ENCODE assay signal across 8 cellular contexts in genomic region chr19:58476498-58477015, GRCh38. TPM values are rescaled to one million over a fixed set of nuclear protein-coding genes. Genes with fewer than 3 reads are reported as not detected.
DNase-seq lines count a peak whose midpoint lies in the region; ATAC-seq, FAIRE-seq and TF ChIP-seq lines count a peak whose summit lies in the region.

No MANE protein-coding gene starts in this region.

- peaks cover 12% of the 10 kb centered on the region for H3F3A ChIP-seq in DOHH2 (ENCODE audit: control insufficient read depth, insufficient read depth)

- H3K4me1 Mint-ChIP-seq in IgD-negative memory B cell = peaks cover 5 to 9% (median 9%) of the 10 kb centered on the region in 3 donors
- H3K4me1 Mint-ChIP-seq in stimulated activated naive CD8-positive, alpha-beta T cell treated with anti-CD3 and anti-CD28 coated beads, Interleukin-15, amount 100 ng/mL, for 72 hours = peaks cover 45% of the 10 kb centered on the region

- H3K27me3 ChIP-seq in DOHH2 (ENCODE audit: control insufficient read depth, low read length) = no peaks in the 10 kb centered on the region

- TF ChIP-seq CTCF in DOHH2 (IDR thresholded peaks at IDR 0.05; ENCODE audit: low read depth, low read length, poor library complexity, severe bottlenecking) = no peak
- no peak for TF ChIP-seq CTCF in astrocyte of the cerebellum (IDR thresholded peaks at IDR 0.05; ENCODE audit: low read depth, low read length, missing control alignments)

- H3K4me3 ChIP-seq in DOHH2 (ENCODE audit: low read length) (peak overlapping the region; percentile 97), astrocyte of the cerebellum (ENCODE audit: low read depth, low read length) (peak overlapping the region; percentile 52)

- H3K9me2 ChIP-seq in DOHH2 (replicated peaks; ENCODE audit: control insufficient read depth, low read length) = no peaks in the 10 kb centered on the region

- peak overlapping the region; percentile 85 to 98 (median 96) for H3K4me3 Mint-ChIP-seq in IgD-negative memory B cell
- peak overlapping the region; percentile 85 to 92 for H3K4me3 Mint-ChIP-seq in stimulated activated naive CD8-positive, alpha-beta T cell treated with anti-CD3 and anti-CD28 coated beads, Interleukin-15, amount 100 ng/mL, for 72 hours

- H3K9me3 Mint-ChIP-seq in IgD-negative memory B cell = no peaks in the 10 kb centered on the region
- no peaks in the 10 kb centered on the region for H3K9me3 Mint-ChIP-seq in stimulated activated naive CD8-positive, alpha-beta T cell treated with anti-CD3 and anti-CD28 coated beads, Interleukin-15, amount 100 ng/mL, for 72 hours

- peak; percentile 2 for ATAC-seq in stimulated activated naive CD8-positive, alpha-beta T cell treated with anti-CD3 and anti-CD28 coated beads, Interleukin-15, amount 100 ng/mL, for 72 hours
- no peak for ATAC-seq in HG03354 (IDR thresholded peaks at IDR 0.05; ENCODE audit: poor library complexity, severe bottlenecking, unreplicated experiment)

- H3K36me3 ChIP-seq in DOHH2 (ENCODE audit: control insufficient read depth, low read length) = peaks cover 21% of the 10 kb centered on the region

- H3K79me2 ChIP-seq in DOHH2 (ENCODE audit: control insufficient read depth, low read length) = no peaks in the 10 kb centered on the region

- peaks cover 22% of the 10 kb centered on the region for H3K4me1 ChIP-seq in DOHH2 (ENCODE audit: control insufficient read depth, low read length)

- peak overlapping the region; percentile 34 to 96 (median 91) for H3K27ac Mint-ChIP-seq in IgD-negative memory B cell
- peak overlapping the region; percentile 82 to 97 for H3K27ac Mint-ChIP-seq in stimulated activated naive CD8-positive, alpha-beta T cell treated with anti-CD3 and anti-CD28 coated beads, Interleukin-15, amount 100 ng/mL, for 72 hours

- H3K27ac ChIP-seq in DOHH2 (ENCODE audit: low read depth, low read length) = peak overlapping the region; percentile 79

- no peaks in the 10 kb centered on the region for H3K36me3 Mint-ChIP-seq in IgD-negative memory B cell

- H4K20me1 ChIP-seq in DOHH2 (ENCODE audit: control insufficient read depth, insufficient read depth, low read depth, low read length) = no peaks in the 10 kb centered on the region; the same call in 1 of the 2 replicates

- in situ Hi-C loops in astrocyte of the cerebellum (cut with HindIII; ENCODE audit: low sequenced_read_pairs) = no loop called here

- DNase-seq in astrocyte of the cerebellum (ENCODE audit: low read depth) = no peak
- no peak for DNase-seq in stimulated activated naive CD8-positive, alpha-beta T cell treated with anti-CD3 and anti-CD28 coated beads, Interleukin-15, amount 100 ng/mL, for 72 hours
- DNase-seq in NCI-H1092 (lab: John Stamatoyannopoulos, UW) = no peak
- no peak for DNase-seq in Ammon's horn (ENCODE audit: low spot score)

- no peaks in the 10 kb centered on the region for H3K27me3 Mint-ChIP-seq in IgD-negative memory B cell
- no peaks in the 10 kb centered on the region for H3K27me3 Mint-ChIP-seq in stimulated activated naive CD8-positive, alpha-beta T cell treated with anti-CD3 and anti-CD28 coated beads, Interleukin-15, amount 100 ng/mL, for 72 hours

- H3K9me3 ChIP-seq in DOHH2 (ENCODE audit: control insufficient read depth, insufficient read depth, low read length) = no peaks in the 10 kb centered on the region

- FAIRE-seq in islet of Langerhans (lab: Jason Lieb, UNC) = peak; percentile 33

- peak overlapping the region; percentile 100 for H3K4me2 ChIP-seq in DOHH2 (ENCODE audit: low read length)

RNA-seq across cellular contexts. Expression of gene ZNF446, which starts 0.4 kb away (rescaled TPM):
- 6.7 TPM for polyA plus RNA-seq in IgD-negative memory B cell

RNA-seq across cellular contexts. Expression of gene ZNF324, which starts 9.7 kb away (rescaled TPM):
- 12.4 TPM for polyA plus RNA-seq in IgD-negative memory B cell

RNA-seq across cellular contexts. Expression of gene ZNF324B, which starts 25.1 kb away (rescaled TPM):
- 1.6 TPM for polyA plus RNA-seq in IgD-negative memory B cell

RNA-seq across cellular contexts. Expression of gene SLC27A5, which starts 35.2 kb away (rescaled TPM):
- polyA plus RNA-seq in IgD-negative memory B cell = 10.3 TPM

RNA-seq across cellular contexts. Expression of gene ZNF132, which starts 36.6 kb away (rescaled TPM):
- 0.53 TPM for polyA plus RNA-seq in IgD-negative memory B cell
